Comparison of ENCODE assay signal across 12 cellular contexts in genomic region chr14:55599250-55599879, GRCh38. TPM values are rescaled to one million over a fixed set of nuclear protein-coding genes. Genes with fewer than 3 reads are reported as not detected.
DNase-seq lines count a peak whose midpoint lies in the region; ATAC-seq and TF ChIP-seq lines count a peak whose summit lies in the region.
"Had no signal": no experiment of that assay in that cellular context is flagged by ENCODE, and none has a peak within 500 bp of the region (broad histone marks: within the 10 kb centered on the region; RNA-seq: fewer than 3 reads in every experiment).

No MANE protein-coding gene starts in this region.

- DNase-seq in SK-N-SH (no peak), Peyer's patch (peak in 2 of 3 donors; percentile 80 to 82), foreskin melanocyte (peak; percentile 80), type B pancreatic cell (ENCODE audit: extremely low spot score, unreplicated experiment) (no peak), head of caudate nucleus (no peak), immature natural killer cell (no peak)
- DNase-seq: esophagus squamous epithelium, IMR-90 had no signal

- peak overlapping the region; percentile 41 for H3K4me3 Mint-ChIP-seq in type B pancreatic cell
- no peak overlapping the region for H3K4me3 Mint-ChIP-seq in immature natural killer cell
- H3K4me3 Mint-ChIP-seq: nephron; stimulated activated memory B cell treated with anti-CD40 and anti-IgM and Interleukin-4, amounts not matched to agents 10 μg/mL and 1 μg/mL and 100 μg/mL, for 72 hours had no signal

- H3K27me3 ChIP-seq in SK-N-SH (ENCODE audit: insufficient read depth): no peaks in the 10 kb centered on the region
- H3K27me3 ChIP-seq in Peyer's patch: no peaks in the 10 kb centered on the region
- H3K27me3 ChIP-seq: esophagus squamous epithelium had no signal

- TF ChIP-seq RAD21 in SK-N-SH (IDR thresholded peaks at IDR 0.05; ENCODE audit: low read length): no peak

- H3K27me3 Mint-ChIP-seq in type B pancreatic cell: no peaks in the 10 kb centered on the region
- peaks cover 0 to 3% (median 0%) of the 10 kb centered on the region in 3 donors for H3K27me3 Mint-ChIP-seq in immature natural killer cell (ENCODE audit: low read depth in 3 of 3)
- H3K27me3 Mint-ChIP-seq: stimulated activated memory B cell treated with anti-CD40 and anti-IgM and Interleukin-4, amounts not matched to agents 10 μg/mL and 1 μg/mL and 100 μg/mL, for 72 hours had no signal

- H3K4me1 Mint-ChIP-seq in type B pancreatic cell (ENCODE audit: unreplicated experiment) (peaks cover 4% of the 10 kb centered on the region), immature natural killer cell (peaks cover 28 to 54% of the 10 kb centered on the region in 2 donors)
- H3K4me1 Mint-ChIP-seq: nephron had no signal

- intact Hi-C loops in head of caudate nucleus (cut with DNase I): no loop called here

- H4K20me1 ChIP-seq in SK-N-SH (ENCODE audit: insufficient read depth): peaks cover 39% of the 10 kb centered on the region

- no peak overlapping the region for H2AFZ ChIP-seq in SK-N-SH (ENCODE audit: low read depth)

- TF ChIP-seq CTCF in SK-N-SH (IDR thresholded peaks at IDR 0.05) (no peak), Peyer's patch (IDR thresholded peaks at IDR 0.05) (no peak), type B pancreatic cell (conservative IDR thresholded peaks at IDR 0.05) (no peak)

- H3K9me3 ChIP-seq in SK-N-SH (no peaks in the 10 kb centered on the region), Peyer's patch (no peaks in the 10 kb centered on the region)
- H3K9me3 ChIP-seq: esophagus squamous epithelium had no signal

- POLR2A ChIA-PET in SK-N-SH (lab: Yijun Ruan, JAX): no interaction called here

- H3K79me2 ChIP-seq in SK-N-SH (ENCODE audit: insufficient read depth): peaks cover 96% of the 10 kb centered on the region

- H3K9me2 ChIP-seq in SK-N-SH: no peaks in the 10 kb centered on the region

- CTCF ChIA-PET in SK-N-SH (lab: Yijun Ruan, JAX): interaction anchor here (0.9 to 1.5 kb wide), 2 partner anchors 9 to 153 kb away, joined by 3 to 5 read pairs; no protein-coding TSS in a partner anchor

- no peak overlapping the region for H3K9ac ChIP-seq in SK-N-SH

- H3K4me2 ChIP-seq in SK-N-SH: no peak overlapping the region

- ATAC-seq in SK-N-SH treated with all-trans-retinoic acid at 6 μM for 48 hours: no peak
- no peak for ATAC-seq in HG03565 (IDR thresholded peaks at IDR 0.05; ENCODE audit: unreplicated experiment)
- ATAC-seq: stimulated activated memory B cell treated with anti-CD40 and anti-IgM and Interleukin-4, amounts not matched to agents 10 μg/mL and 1 μg/mL and 100 μg/mL, for 72 hours had no signal

- whole genome bisulfite sequencing in SK-N-SH (ENCODE audit: low lambda C conversion rate): 85% methylated on average over 14 of the region's 14 CpGs

- H3K4me1 ChIP-seq in SK-N-SH (ENCODE audit: control insufficient read depth in 1 of 2, insufficient read depth in 2 of 2, low read depth in 1 of 2, low read length in 1 of 2) (peaks cover 0 to 18% of the 10 kb centered on the region in 2 experiments; a peak in 2 of 4 replicates), Peyer's patch (peaks cover 0 to 6% (median 0%) of the 10 kb centered on the region in 4 donors)

- H3K27ac Mint-ChIP-seq in type B pancreatic cell: no peak overlapping the region
- H3K27ac Mint-ChIP-seq in immature natural killer cell: no peak overlapping the region
- H3K27ac Mint-ChIP-seq: nephron; stimulated activated memory B cell treated with anti-CD40 and anti-IgM and Interleukin-4, amounts not matched to agents 10 μg/mL and 1 μg/mL and 100 μg/mL, for 72 hours had no signal

- H3F3A ChIP-seq in SK-N-SH (replicated peaks; ENCODE audit: insufficient read depth): peaks cover 24% of the 10 kb centered on the region

- H3K4me3 ChIP-seq in SK-N-SH (ENCODE audit: low read depth in 2 of 2, low read length in 1 of 2): no peak overlapping the region
- H3K4me3 ChIP-seq in Peyer's patch: peak overlapping the region in 2 of 4 donors; percentile 9 to 28

- peaks cover 2 to 12% of the 10 kb centered on the region in 2 experiments for H3K36me3 ChIP-seq in SK-N-SH (replicated peaks in 1 of 2; ENCODE audit: control insufficient read depth in 1 of 2, insufficient read depth in 2 of 2, low read length in 1 of 2)
- H3K36me3 ChIP-seq in Peyer's patch: no peaks in the 10 kb centered on the region
- H3K36me3 ChIP-seq: esophagus squamous epithelium had no signal

- no peak for TF ChIP-seq POLR2A in Peyer's patch (IDR thresholded peaks at IDR 0.05)

- peaks cover 11% of the 10 kb centered on the region for H3K9me3 Mint-ChIP-seq in type B pancreatic cell
- H3K9me3 Mint-ChIP-seq in immature natural killer cell: no peaks in the 10 kb centered on the region
- H3K9me3 Mint-ChIP-seq: stimulated activated memory B cell treated with anti-CD40 and anti-IgM and Interleukin-4, amounts not matched to agents 10 μg/mL and 1 μg/mL and 100 μg/mL, for 72 hours had no signal

- H3K36me3 Mint-ChIP-seq in type B pancreatic cell: peaks cover 27% of the 10 kb centered on the region
- peaks cover 0 to 7% (median 0%) of the 10 kb centered on the region in 3 donors for H3K36me3 Mint-ChIP-seq in immature natural killer cell

- TF ChIP-seq EP300 in SK-N-SH (IDR thresholded peaks at IDR 0.05; ENCODE audit: borderline replicate concordance in 1 of 2, low read depth in 1 of 2, low read length in 1 of 2): no peak

- no peak overlapping the region for H3K27ac ChIP-seq in SK-N-SH (ENCODE audit: low read depth in 2 of 2, low read length in 1 of 2)
- no peak overlapping the region for H3K27ac ChIP-seq in Peyer's patch
- H3K27ac ChIP-seq: esophagus squamous epithelium had no signal

TF ChIP-seq in SK-N-SH, 30 proteins besides CTCF, POLR2A, EP300 and RAD21 (continues in another document):
- TF ChIP-seq FOXJ3 (CRISPR knock-in tag; IDR thresholded peaks at IDR 0.05): no peak
- TF ChIP-seq REST (IDR thresholded peaks at IDR 0.05; ENCODE audit: low read depth, low read length): no peak

TF ChIP-seq in SK-N-SH treated with all-trans-retinoic acid at 6 μM for 48 hours, 23 proteins besides CTCF, POLR2A, EP300 and RAD21 (continues in another document):
- TF ChIP-seq ZFP3 (CRISPR knock-in tag; IDR thresholded peaks at IDR 0.05) (no peak), ESRRG (CRISPR knock-in tag; IDR thresholded peaks at IDR 0.05) (no peak), OSR1 (CRISPR knock-in tag; IDR thresholded peaks at IDR 0.05) (no peak), ISL1 (CRISPR knock-in tag; IDR thresholded peaks at IDR 0.05) (no peak), POU6F1 (CRISPR knock-in tag; IDR thresholded peaks at IDR 0.05; ENCODE audit: borderline replicate concordance, low read depth) (no peak), ARNTL (CRISPR knock-in tag; IDR thresholded peaks at IDR 0.05; ENCODE audit: borderline replicate concordance, low read depth) (no peak), GLIS3 (CRISPR knock-in tag; IDR thresholded peaks at IDR 0.05) (no peak), ZNF565 (CRISPR knock-in tag; conservative IDR thresholded peaks at IDR 0.05; ENCODE audit: low read depth) (no peak), PATZ1 (CRISPR knock-in tag; IDR thresholded peaks at IDR 0.05; ENCODE audit: borderline replicate concordance) (no peak), TOX (CRISPR knock-in tag; IDR thresholded peaks at IDR 0.05; ENCODE audit: borderline replicate concordance) (no peak), CSDC2 (CRISPR knock-in tag; IDR thresholded peaks at IDR 0.05) (no peak), BACH2 (CRISPR knock-in tag; IDR thresholded peaks at IDR 0.05; ENCODE audit: borderline replicate concordance) (no peak), ZFP30 (CRISPR knock-in tag; IDR thresholded peaks at IDR 0.05) (no peak)

RNA-seq across cellular contexts. Expression of gene KTN1, which starts 19.4 kb away (rescaled TPM):
- polyA plus RNA-seq in SK-N-SH (2012; rRNA removed) (39.5 and 46.1 TPM in 2 replicates), immature natural killer cell (10 to 100 TPM in 2 of 3 donors, 1 to 10 TPM in 1; 4.8 to 30.5 (median 18.5) TPM)
- 62.4 and 89.8 TPM in 2 replicates for polyA plus RNA-seq in SK-N-SH (2012; cell fraction: cytosol; rRNA removed)
- 18.5 and 45.8 TPM in 2 replicates for polyA plus RNA-seq in SK-N-SH (2012; cell fraction: nucleus; rRNA removed)
- total RNA-seq in Peyer's patch (100 to 1,000 TPM in 2 of 4 donors, 10 to 100 TPM in 2; 81.2 to 193 (median 106) TPM), type B pancreatic cell (ENCODE audit: low replicate concordance) (103 and 105 TPM in 2 replicates)

Comparison
In these comparisons a context has a peak if more than half of its experiments do, and no peak if none do; other contexts are left out.
1. DNase-seq: peak in Peyer's patch (2 of 3) and foreskin melanocyte (single experiment); none in SK-N-SH (single experiment), type B pancreatic cell (single experiment), head of caudate nucleus (0 of 42) and immature natural killer cell (0 of 3).